ENCODE assay signal across 12 cellular contexts in the genomic region with DNA sequence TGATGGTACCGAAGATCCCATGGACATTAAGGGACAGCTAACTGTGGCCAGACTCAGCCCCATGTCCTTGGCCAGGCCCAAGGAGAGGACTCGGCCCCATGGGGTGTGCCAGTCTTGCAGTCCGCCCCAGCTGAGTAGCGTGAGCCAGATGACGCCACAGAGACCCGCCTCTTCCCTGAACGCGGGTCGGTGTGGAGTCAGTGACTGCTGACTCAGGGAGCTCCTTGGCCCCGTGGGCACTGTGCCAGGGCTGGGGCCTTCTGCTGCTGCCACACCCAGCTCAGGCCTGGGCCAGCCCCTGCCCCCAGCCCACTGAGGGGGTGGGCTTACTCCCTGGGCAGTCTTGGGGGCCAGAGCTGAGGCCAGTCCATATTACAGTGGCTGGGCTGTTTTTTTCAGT. TPM values are rescaled to one million over a fixed set of nuclear protein-coding genes. Genes with fewer than 3 reads are reported as not detected.
DNase-seq lines count a peak whose midpoint lies in the region; ATAC-seq lines count a peak whose summit lies in the region.
"Had no signal": no experiment of that assay in that cellular context is flagged by ENCODE, and none has a peak within 500 bp of the region (broad histone marks: within the 10 kb centered on the region; RNA-seq: fewer than 3 reads in every experiment).

No MANE protein-coding gene starts in this region.

- peaks cover 23 to 28% of the 10 kb centered on the region in 2 donors for H3K4me1 ChIP-seq in mucosa of rectum (ENCODE audit: control insufficient read depth in 2 of 2, insufficient read depth in 2 of 2, low read length in 2 of 2)

- peak overlapping the region in 1 of 2 donors; percentile 56 for H3K9ac ChIP-seq in mucosa of rectum (ENCODE audit: low read depth in 1 of 2, low read length in 2 of 2)

- no peaks in the 10 kb centered on the region for H3K27me3 Mint-ChIP-seq in activated CD8-positive, alpha-beta T cell treated with anti-CD3 and anti-CD28 coated beads, Interleukin-2, amount 10 ng/mL, durations not matched to agents 7 days and 5 days (ENCODE audit: low read depth)
- H3K27me3 Mint-ChIP-seq: naive B cell had no signal

- H3K27me3 ChIP-seq in MG63 (no peaks in the 10 kb centered on the region), mucosa of rectum (ENCODE audit: control insufficient read depth in 2 of 2, insufficient read depth in 2 of 2, low read length in 2 of 2) (no peaks in the 10 kb centered on the region)
- H3K27me3 ChIP-seq: cardiac muscle cell had no signal

- DNase-seq in AG08396 (ENCODE audit: low spot score), result peak; percentile 85
- DNase-seq in MG63, result peak; percentile 65
- DNase-seq in epithelial cell of prostate (ENCODE audit: low read depth, low spot score), result peak; percentile 61
- no peak for DNase-seq in activated CD8-positive, alpha-beta T cell treated with anti-CD3 and anti-CD28 coated beads, Interleukin-2, amount 10 ng/mL, durations not matched to agents 7 days and 5 days
- DNase-seq in activated CD8-positive, alpha-beta memory T cell treated with anti-CD3 and anti-CD28 coated beads for 24 hours, result no peak
- DNase-seq: naive B cell had no signal

- H3K9me3 ChIP-seq in MG63 (no peaks in the 10 kb centered on the region), mucosa of rectum (ENCODE audit: control insufficient read depth in 2 of 2, low read length in 2 of 2) (no peaks in the 10 kb centered on the region)

- no peak for ATAC-seq in GM21825 (IDR thresholded peaks at IDR 0.05; ENCODE audit: unreplicated experiment)
- ATAC-seq in activated CD8-positive, alpha-beta T cell treated with anti-CD3 and anti-CD28 coated beads, Interleukin-2, amount 10 ng/mL, durations not matched to agents 7 days and 5 days, result no peak
- ATAC-seq in GM19397 (IDR thresholded peaks at IDR 0.05; ENCODE audit: unreplicated experiment), result no peak
- ATAC-seq: stimulated activated memory B cell treated with anti-CD40 and anti-IgM and Interleukin-4, amounts not matched to agents 10 μg/mL and 1 μg/mL and 100 μg/mL, for 72 hours had no signal

- H3K9me3 Mint-ChIP-seq in activated CD8-positive, alpha-beta T cell treated with anti-CD3 and anti-CD28 coated beads, Interleukin-2, amount 10 ng/mL, durations not matched to agents 7 days and 5 days (ENCODE audit: insufficient read depth), result no peaks in the 10 kb centered on the region
- H3K9me3 Mint-ChIP-seq: CD8-positive, alpha-beta memory T cell; naive B cell; stimulated activated memory B cell treated with anti-CD40 and anti-IgM and Interleukin-4, amounts not matched to agents 10 μg/mL and 1 μg/mL and 100 μg/mL, for 72 hours had no signal

- no peak overlapping the region for H3K27ac Mint-ChIP-seq in activated CD8-positive, alpha-beta T cell treated with anti-CD3 and anti-CD28 coated beads, Interleukin-2, amount 10 ng/mL, durations not matched to agents 7 days and 5 days
- H3K27ac Mint-ChIP-seq: CD8-positive, alpha-beta memory T cell; stimulated activated memory B cell treated with anti-CD40 and anti-IgM and Interleukin-4, amounts not matched to agents 10 μg/mL and 1 μg/mL and 100 μg/mL, for 72 hours had no signal

- peak overlapping the region; percentile 19 for H3K27ac ChIP-seq in epithelial cell of prostate
- peak overlapping the region; percentile 66 to 79 for H3K27ac ChIP-seq in mucosa of rectum (ENCODE audit: low read depth in 2 of 2, low read length in 2 of 2)
- H3K27ac ChIP-seq: cardiac muscle cell had no signal

- POLR2A ChIA-PET in activated CD8-positive, alpha-beta T cell treated with anti-CD3 and anti-CD28 coated beads, Interleukin-2, amount 10 ng/mL, durations not matched to agents 7 days and 5 days (lab: Charles Lee), result no interaction called here

- H3K36me3 ChIP-seq in MG63, result peaks cover 39% of the 10 kb centered on the region
- H3K36me3 ChIP-seq in mucosa of rectum (ENCODE audit: control insufficient read depth in 2 of 2, insufficient read depth in 2 of 2, low read length in 2 of 2), result peaks cover 7 to 8% of the 10 kb centered on the region in 2 donors
- H3K36me3 ChIP-seq: cardiac muscle cell had no signal

- CTCF ChIA-PET in activated CD8-positive, alpha-beta T cell treated with anti-CD3 and anti-CD28 coated beads, Interleukin-2, amount 10 ng/mL, durations not matched to agents 7 days and 5 days (lab: Charles Lee), result no interaction called here

- H3K4me3 ChIP-seq in MG63, result no peak overlapping the region
- H3K4me3 ChIP-seq in mucosa of rectum (ENCODE audit: low read length in 2 of 2), result no peak overlapping the region
- H3K4me3 ChIP-seq: cardiac muscle cell had no signal

- no peak overlapping the region for H3K4me3 Mint-ChIP-seq in activated CD8-positive, alpha-beta T cell treated with anti-CD3 and anti-CD28 coated beads, Interleukin-2, amount 10 ng/mL, durations not matched to agents 7 days and 5 days
- H3K4me3 Mint-ChIP-seq: CD8-positive, alpha-beta memory T cell; naive B cell; stimulated activated memory B cell treated with anti-CD40 and anti-IgM and Interleukin-4, amounts not matched to agents 10 μg/mL and 1 μg/mL and 100 μg/mL, for 72 hours had no signal

- H3K36me3 Mint-ChIP-seq in activated CD8-positive, alpha-beta T cell treated with anti-CD3 and anti-CD28 coated beads, Interleukin-2, amount 10 ng/mL, durations not matched to agents 7 days and 5 days (ENCODE audit: low read depth), result no peaks in the 10 kb centered on the region
- H3K36me3 Mint-ChIP-seq: naive B cell had no signal

- no peaks in the 10 kb centered on the region for H3K4me1 Mint-ChIP-seq in activated CD8-positive, alpha-beta T cell treated with anti-CD3 and anti-CD28 coated beads, Interleukin-2, amount 10 ng/mL, durations not matched to agents 7 days and 5 days (ENCODE audit: low read depth)
- H3K4me1 Mint-ChIP-seq: CD8-positive, alpha-beta memory T cell; naive B cell; stimulated activated memory B cell treated with anti-CD40 and anti-IgM and Interleukin-4, amounts not matched to agents 10 μg/mL and 1 μg/mL and 100 μg/mL, for 72 hours had no signal

RNA-seq across cellular contexts. Expression of gene PLXNA1, which starts 52.8 kb away (rescaled TPM):
- total RNA-seq in MG63 (2014; rRNA removed; shearing (Covaris generic); ENCODE audit: low replicate concordance), result 29.7 and 54.2 TPM in 2 replicates
- 1 to 10 TPM; 2.4 to 2.7 TPM for total RNA-seq in activated CD8-positive, alpha-beta T cell treated with anti-CD3 and anti-CD28 coated beads, Interleukin-2, amount 10 ng/mL, durations not matched to agents 7 days and 5 days

Comparison
In these comparisons a context has a peak if more than half of its experiments do, and no peak if none do; other contexts are left out.
1. DNase-seq: peak in AG08396 (single experiment), MG63 (single experiment) and epithelial cell of prostate (single experiment); none in activated CD8-positive, alpha-beta T cell treated with anti-CD3 and anti-CD28 coated beads, Interleukin-2, amount 10 ng/mL, durations not matched to agents 7 days and 5 days (single experiment) and activated CD8-positive, alpha-beta memory T cell treated with anti-CD3 and anti-CD28 coated beads for 24 hours (single experiment).